Comparison of ENCODE assay signal across 8 cellular contexts in the genomic region with DNA sequence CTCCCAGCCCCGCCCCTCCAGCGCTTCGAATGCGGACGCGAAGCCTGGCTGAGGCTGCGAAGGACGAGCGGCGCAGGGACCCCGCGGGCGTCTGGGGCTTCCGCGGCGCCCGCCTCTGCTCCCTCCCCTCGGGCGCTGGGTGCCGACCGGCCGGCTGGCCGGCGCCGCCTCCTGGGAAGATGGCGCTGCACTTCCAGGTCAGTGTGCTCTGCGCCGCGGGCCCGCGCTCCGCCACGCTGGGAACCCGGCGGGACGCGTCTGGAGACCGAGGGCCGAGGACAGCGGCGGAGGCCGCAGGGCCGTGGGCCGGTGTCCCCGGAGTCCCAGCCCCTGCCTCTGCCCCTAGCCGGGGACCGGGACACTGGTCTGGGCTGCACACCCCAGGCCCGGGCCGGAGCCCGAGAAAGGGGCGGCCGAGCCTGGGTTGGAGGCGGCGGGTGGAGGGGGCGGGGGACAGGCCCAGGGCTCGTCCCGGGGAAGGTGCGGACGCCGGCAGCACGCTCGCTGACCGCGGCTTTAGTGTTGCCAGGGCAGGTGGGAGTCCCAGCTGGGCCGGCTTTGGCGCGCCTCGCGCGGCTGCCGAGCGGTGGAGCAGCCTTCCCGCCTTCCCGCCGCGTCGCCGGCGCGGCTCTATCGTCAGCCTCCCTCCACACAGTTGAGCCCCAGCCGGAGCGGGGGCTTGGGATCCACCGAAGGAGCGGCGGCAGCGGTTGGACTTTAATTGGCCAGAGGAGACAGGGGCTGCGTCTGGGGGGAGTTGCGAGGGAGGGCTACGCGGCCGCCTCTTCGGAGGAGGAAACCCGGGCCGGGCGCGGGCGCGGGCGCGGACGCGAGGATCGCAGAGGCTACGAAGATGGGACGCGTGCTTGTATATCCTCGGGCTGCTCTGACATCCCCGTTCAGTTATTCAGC. TPM values are rescaled to one million over a fixed set of nuclear protein-coding genes. Genes with fewer than 3 reads are reported as not detected.
A peak's percentile ranks its signal among the peaks of the same experiment; 100 is the strongest.
DNase-seq lines count a peak whose midpoint lies in the region; FAIRE-seq and TF ChIP-seq lines count a peak whose summit lies in the region.

A gene (plus strand): TSS at position 164 of the 912 bp plus-strand sequence.

- peak within 1 kb of the TSS in 1 of 2 experiments; percentile 42 for H3K23ac ChIP-seq in mesenchymal stem cell (ENCODE audit: low read length in 2 of 2)

- peak within 1 kb of the TSS; percentile 35 to 86 for H3K14ac ChIP-seq in mesenchymal stem cell (ENCODE audit: low read length in 2 of 2)

- no peak for FAIRE-seq in RCC 7860 (lab: Jason Lieb, UNC)
- FAIRE-seq in endothelial cell of umbilical vein (lab: Jason Lieb, UNC) = peak; percentile 70

- H3K27ac ChIP-seq in endothelial cell of umbilical vein (ENCODE audit: insufficient read depth, low read depth, low read length) = peak within 1 kb of the TSS; percentile 15
- peak within 1 kb of the TSS; percentile 30 for H3K27ac ChIP-seq in mesenchymal stem cell (ENCODE audit: low read length, poor library complexity, severe bottlenecking)
- no peak within 1 kb of the TSS for H3K27ac ChIP-seq in thymus (ENCODE audit: low read depth)

- no peaks in the 10 kb centered on the region for H4K20me1 ChIP-seq in endothelial cell of umbilical vein (replicated peaks; ENCODE audit: control insufficient read depth, extremely low read depth, insufficient read depth, low read length)

- H2AFZ ChIP-seq in endothelial cell of umbilical vein (ENCODE audit: low read depth, low read length) = peak within 1 kb of the TSS; percentile 55
- H2AFZ ChIP-seq in mesenchymal stem cell (ENCODE audit: low read depth, low read length) = peak within 1 kb of the TSS; percentile 30

- H3K9me3 ChIP-seq in endothelial cell of umbilical vein (replicated peaks; ENCODE audit: control insufficient read depth, insufficient read depth, low read length) (peaks cover 6% of the 10 kb centered on the region), mesenchymal stem cell (ENCODE audit: control insufficient read depth, low read length) (peaks cover 30% of the 10 kb centered on the region), thymus (ENCODE audit: control insufficient read depth) (peaks cover 7% of the 10 kb centered on the region)

- intact Hi-C loops in endothelial cell of umbilical vein (cut with micrococcal nuclease) = loop anchor here (2.0 to 10.0 kb wide), 2 partner anchors 31 to 453 kb away; no protein-coding TSS in a partner anchor

- TF ChIP-seq POLR2A in endothelial cell of umbilical vein (IDR thresholded peaks at IDR 0.05; ENCODE audit: low read depth, low read length) = peak; percentile 58

- H3K4me3 ChIP-seq in AG04449 (ENCODE audit: low read depth, low read length) (peak within 1 kb of the TSS; percentile 69), endothelial cell of umbilical vein (replicated peaks in 1 of 3; ENCODE audit: insufficient read depth in 1 of 3, low read depth in 1 of 3, low read length in 3 of 3) (peak within 1 kb of the TSS; percentile 33 to 90 (median 60)), mesenchymal stem cell (ENCODE audit: insufficient read depth in 1 of 2, low read depth in 1 of 2, low read length in 2 of 2) (peak within 1 kb of the TSS; percentile 70 to 87), thymus (ENCODE audit: low read length) (peak within 1 kb of the TSS; percentile 33)

- dilution Hi-C loops in endothelial cell of umbilical vein (cut with MboI; ENCODE audit: extremely low pct_ligation_motif_present, low sequenced_read_pairs) = no loop called here

- H3K9me1 ChIP-seq in endothelial cell of umbilical vein (replicated peaks; ENCODE audit: control insufficient read depth, extremely low read depth, insufficient read depth, low read length) = no peaks in the 10 kb centered on the region

- peak within 1 kb of the TSS; percentile 98 for H2AK5ac ChIP-seq in mesenchymal stem cell (ENCODE audit: low read length, severe bottlenecking)

- H3K9ac ChIP-seq in endothelial cell of umbilical vein (replicated peaks; ENCODE audit: extremely low read depth, insufficient read depth, low read length) = peak within 1 kb of the TSS; percentile 60
- H3K9ac ChIP-seq in mesenchymal stem cell (ENCODE audit: low read length) = no peak within 1 kb of the TSS

- H2BK15ac ChIP-seq in mesenchymal stem cell (ENCODE audit: low read depth, poor library complexity, severe bottlenecking) = peak within 1 kb of the TSS; percentile 89

- H2BK12ac ChIP-seq in mesenchymal stem cell (ENCODE audit: low read length in 2 of 2) = peak within 1 kb of the TSS in 1 of 2 experiments; percentile 78

- POLR2A ChIA-PET in AG04449 (lab: Yijun Ruan, JAX) (no interaction called here), HEK293T (lab: Yijun Ruan, JAX) (no interaction called here), endothelial cell of umbilical vein (lab: Charles Lee) (no interaction called here)

- peaks cover 15% of the 10 kb centered on the region for H3K79me1 ChIP-seq in mesenchymal stem cell (replicated peaks; ENCODE audit: low read length, poor library complexity, severe bottlenecking)

- peak within 1 kb of the TSS; percentile 73 for H2BK120ac ChIP-seq in mesenchymal stem cell (ENCODE audit: low read depth, low read length)

- H3K18ac ChIP-seq in mesenchymal stem cell (ENCODE audit: low read depth in 1 of 2, low read length in 2 of 2) = peak within 1 kb of the TSS; percentile 71 to 92

- no peak for DNase-seq in AG04449 (ENCODE audit: low read depth, low spot score)
- DNase-seq in HEK293T (ENCODE audit: extremely low spot score) = peak; percentile 96
- peak; percentile 31 for DNase-seq in RCC 7860 (ENCODE audit: low spot score)
- DNase-seq in endothelial cell of umbilical vein (ENCODE audit: low read depth, low spot score) = peak; percentile 66
- peak; percentile 82 for DNase-seq in mesenchymal stem cell
- no peak for DNase-seq in activated naive CD4-positive, alpha-beta T cell treated with anti-CD3 and anti-CD28 coated beads, Interleukin-2, amount 50 U/mL, for 16 hours
- DNase-seq in NCI-H1105 treated with DMSO at 0.1 percent for 48 hours (lab: John Stamatoyannopoulos, UW) = no peak

- CTCF ChIA-PET in AG04449 (lab: Yijun Ruan, JAX) (no interaction called here), HEK293T (lab: Yijun Ruan, JAX) (interaction anchor here (0.6 kb wide), 1 partner anchor 1403 kb away, joined by 5 read pairs; no protein-coding TSS in a partner anchor), endothelial cell of umbilical vein (lab: Charles Lee) (interaction anchor here (0.6 to 1.6 kb wide), 3 partner anchors 33 to 1123 kb away, joined by 3 to 5 read pairs (median 3); no protein-coding TSS in a partner anchor)

- H4K8ac ChIP-seq in mesenchymal stem cell (ENCODE audit: low read length) = peak within 1 kb of the TSS; percentile 85

- peaks cover 25% of the 10 kb centered on the region for H3K79me2 ChIP-seq in endothelial cell of umbilical vein (ENCODE audit: control insufficient read depth, insufficient read depth, low read length)

- H3K27me3 ChIP-seq in endothelial cell of umbilical vein (ENCODE audit: control insufficient read depth in 2 of 2, insufficient read depth in 2 of 2, low read length in 2 of 2) (no peaks in the 10 kb centered on the region), mesenchymal stem cell (ENCODE audit: control insufficient read depth in 1 of 2, insufficient read depth in 1 of 2, low read length in 2 of 2) (peaks cover 0 to 5% of the 10 kb centered on the region in 2 experiments), thymus (ENCODE audit: control insufficient read depth, insufficient read depth) (peaks cover 23% of the 10 kb centered on the region)

- no TSS peak for BruUV-seq in endothelial cell of umbilical vein (replicated peaks; lab: Mats Ljungman, UMichigan)

- H3K4ac ChIP-seq in mesenchymal stem cell (ENCODE audit: low read depth in 1 of 2, low read length in 2 of 2) = peak within 1 kb of the TSS; percentile 73 to 74

- peak within 1 kb of the TSS; percentile 82 for H3K4me2 ChIP-seq in endothelial cell of umbilical vein (ENCODE audit: insufficient read depth, low read length)
- peak within 1 kb of the TSS; percentile 54 for H3K4me2 ChIP-seq in mesenchymal stem cell (ENCODE audit: low read length, poor library complexity, severe bottlenecking)

- H3K36me3 ChIP-seq in endothelial cell of umbilical vein (ENCODE audit: control insufficient read depth in 2 of 2, extremely low read depth in 1 of 2, insufficient read depth in 2 of 2, low read length in 2 of 2) (no peaks in the 10 kb centered on the region), mesenchymal stem cell (ENCODE audit: control insufficient read depth in 1 of 2, insufficient read depth in 2 of 2, low read depth in 1 of 2, low read length in 2 of 2) (no peaks in the 10 kb centered on the region), thymus (ENCODE audit: control insufficient read depth, insufficient read depth) (no peaks in the 10 kb centered on the region)

- TF ChIP-seq CTCF in AG04449 (IDR thresholded peaks at IDR 0.05; ENCODE audit: insufficient read depth, low read length, missing control alignments) (peak; percentile 15), endothelial cell of umbilical vein (IDR thresholded peaks at IDR 0.05; ENCODE audit: extremely low read depth in 1 of 2, insufficient read depth in 1 of 2, low read depth in 1 of 2, low read length in 2 of 2) (no peak)

- under 1% methylated on average over 91 of the region's 109 CpGs for WGBS in mesenchymal stem cell
- 5% methylated on average over 108 of the region's 109 CpGs for WGBS in thymus

- H4K91ac ChIP-seq in mesenchymal stem cell (ENCODE audit: low read length) = peak within 1 kb of the TSS; percentile 48

- H3K4me1 ChIP-seq in endothelial cell of umbilical vein (ENCODE audit: control insufficient read depth, extremely low read depth, insufficient read depth, low read length) (peaks cover 5% of the 10 kb centered on the region), mesenchymal stem cell (ENCODE audit: control insufficient read depth, insufficient read depth, low read depth, low read length) (peaks cover 2% of the 10 kb centered on the region), thymus (ENCODE audit: control insufficient read depth, insufficient read depth, low read length) (no peaks in the 10 kb centered on the region)

- no peak within 1 kb of the TSS for H2BK5ac ChIP-seq in mesenchymal stem cell (ENCODE audit: low read depth, low read length, poor library complexity, severe bottlenecking)

TF ChIP-seq in HEK293T, 16 proteins besides CTCF, POLR2A, EP300 and RAD21:
- no peak for TF ChIP-seq SP1 (IDR thresholded peaks at IDR 0.05)
- TF ChIP-seq L3MBTL2 (conservative IDR thresholded peaks at IDR 0.05) = peak; percentile 94
TF ChIP-seq in HEK293T: peak in this region for 1.

RNA-seq across cellular contexts. Expression of the gene that starts here (rescaled TPM):
- total RNA-seq in endothelial cell of umbilical vein = 13.6 and 17.1 TPM in 2 replicates
- polyA plus RNA-seq in endothelial cell of umbilical vein (5.6 and 6.1 TPM in 2 replicates), thymus (2.1 TPM)
- 3.4 and 3.8 TPM in 2 replicates for polyA plus RNA-seq in endothelial cell of umbilical vein (2011; cell fraction: cytosol; rRNA removed)
- 35.5 and 37.9 TPM in 2 replicates for polyA plus RNA-seq in endothelial cell of umbilical vein (2011; cell fraction: nucleus; rRNA removed)
- 4.7 and 6.3 TPM in 2 replicates for polyA plus RNA-seq in endothelial cell of umbilical vein (2012)
- polyA minus RNA-seq in endothelial cell of umbilical vein = 28.3 and 33.3 TPM in 2 replicates
- 5.8 TPM for polyA minus RNA-seq in endothelial cell of umbilical vein (2011; cell fraction: cytosol; rRNA and poly(A)+ RNA removed)
- polyA minus RNA-seq in endothelial cell of umbilical vein (2011; cell fraction: nucleus; rRNA and poly(A)+ RNA removed) = 87.4 and 135 TPM in 2 replicates
- polyA plus RNA-seq in mesenchymal stem cell (2013, experiment 1 of 2) = 3.8 TPM
- polyA plus RNA-seq in mesenchymal stem cell (2013, experiment 2 of 2) = 3.5 TPM

Comparison
In these comparisons a context has a peak if more than half of its experiments do, and no peak if none do; other contexts are left out.
1. DNase-seq: peak in HEK293T (single experiment), RCC 7860 (single experiment), endothelial cell of umbilical vein (single experiment) and mesenchymal stem cell (single experiment); none in AG04449 (single experiment), activated naive CD4-positive, alpha-beta T cell treated with anti-CD3 and anti-CD28 coated beads, Interleukin-2, amount 50 U/mL, for 16 hours (single experiment) and NCI-H1105 treated with DMSO at 0.1 percent for 48 hours (single experiment).
2. Peak in every context shown above with its lines, with median percentiles within 50 percentile points of each other: H3K4me3 ChIP-seq.